In genomic region chr14:53841109-53842099, GRCh38 we compare ENCODE assay signal across 15 cellular contexts.
"Had no signal": no experiment of that assay in that cellular context is flagged by ENCODE, and none has a peak within 500 bp of the region (broad histone marks: within the 10 kb centered on the region; RNA-seq: fewer than 3 reads in every experiment).

No MANE protein-coding gene starts in this region.

- DNase-seq: activated CD4-positive, alpha-beta memory T cell treated with anti-CD3 and anti-CD28 coated beads for 36 hours; activated CD4-positive, alpha-beta T cell treated with anti-CD3 and anti-CD28 coated beads for 1 hour; activated gamma-delta T cell treated with Interleukin-2 at 50 U/mL for 16 hours; activated T-cell treated with anti-CD3 and anti-CD28 coated beads, Interleukin-2, amount 50 U/mL, for 48 hours; aorta; dorsolateral prefrontal cortex; natural killer cell; nucleus accumbens; stimulated activated CD4-positive, alpha-beta T cell treated with anti-CD3 and anti-CD28 coated beads, Interleukin-2, amount 100 ng/mL, for 24 hours; stimulated activated naive B cell treated with anti-CD40 and anti-IgM and Interleukin-4, amounts not matched to agents 10 μg/mL and 1 μg/mL and 100 μg/mL, for 72 hours; T-cell; T1000 had no signal

- H3K4me1 ChIP-seq: tibial nerve had no signal

- H3K27ac ChIP-seq: dorsolateral prefrontal cortex, tibial nerve had no signal

- ATAC-seq: natural killer cell; sciatic nerve; stimulated activated naive B cell treated with anti-CD40 and anti-IgM and Interleukin-4, amounts not matched to agents 10 μg/mL and 1 μg/mL and 100 μg/mL, for 72 hours; T-cell had no signal

- H3K36me3 ChIP-seq: tibial nerve had no signal

- H3K4me3 ChIP-seq: dorsolateral prefrontal cortex, tibial nerve had no signal

- H3K27ac Mint-ChIP-seq: activated CD4-positive, alpha-beta memory T cell treated with anti-CD3 and anti-CD28 coated beads for 36 hours; natural killer cell; progenitor cell of endocrine pancreas; stimulated activated naive B cell treated with anti-CD40 and anti-IgM and Interleukin-4, amounts not matched to agents 10 μg/mL and 1 μg/mL and 100 μg/mL, for 72 hours; T-cell had no signal

- H3K36me3 Mint-ChIP-seq: activated CD4-positive, alpha-beta memory T cell treated with anti-CD3 and anti-CD28 coated beads for 36 hours; natural killer cell; stimulated activated naive B cell treated with anti-CD40 and anti-IgM and Interleukin-4, amounts not matched to agents 10 μg/mL and 1 μg/mL and 100 μg/mL, for 72 hours; T-cell had no signal

- H3K4me1 Mint-ChIP-seq: natural killer cell; stimulated activated naive B cell treated with anti-CD40 and anti-IgM and Interleukin-4, amounts not matched to agents 10 μg/mL and 1 μg/mL and 100 μg/mL, for 72 hours; T-cell had no signal

- H3K4me3 Mint-ChIP-seq: activated CD4-positive, alpha-beta memory T cell treated with anti-CD3 and anti-CD28 coated beads for 36 hours; natural killer cell; stimulated activated naive B cell treated with anti-CD40 and anti-IgM and Interleukin-4, amounts not matched to agents 10 μg/mL and 1 μg/mL and 100 μg/mL, for 72 hours; T-cell had no signal

- H3K27me3 Mint-ChIP-seq: activated CD4-positive, alpha-beta memory T cell treated with anti-CD3 and anti-CD28 coated beads for 36 hours; progenitor cell of endocrine pancreas had no signal

- H3K27me3 ChIP-seq: tibial nerve had no signal
